Comparison of ENCODE assay signal across 8 cellular contexts in genomic region chr5:157859227-157859575, GRCh38. TPM values are rescaled to one million over a fixed set of nuclear protein-coding genes. Genes with fewer than 3 reads are reported as not detected.
A peak's percentile ranks its signal among the peaks of the same experiment; 100 is the strongest.
DNase-seq lines count a peak whose midpoint lies in the region; ATAC-seq, FAIRE-seq and TF ChIP-seq lines count a peak whose summit lies in the region.

No MANE protein-coding gene starts in this region.

- H3K4ac ChIP-seq in H1 (replicated peaks; ENCODE audit: insufficient read length, low read depth, low read length) = no peak overlapping the region

- CTCF ChIA-PET in H1 (lab: Charles Lee; ENCODE audit: partially characterized antibody) = interaction anchor here (0.7 to 3.0 kb wide), 9 partner anchors 9 to 136 kb away, joined by 3 to 17 read pairs (median 4); no protein-coding TSS in a partner anchor

- no peaks in the 10 kb centered on the region for H4K20me1 ChIP-seq in OCI-LY1 (ENCODE audit: insufficient read depth, low read length)
- H4K20me1 ChIP-seq in H1 (replicated peaks in 1 of 2; ENCODE audit: control insufficient read depth in 1 of 2, insufficient read depth in 2 of 2, low read length in 2 of 2) = peaks cover 1 to 4% of the 10 kb centered on the region in 2 experiments
- peaks cover 23% of the 10 kb centered on the region for H4K20me1 ChIP-seq in neural progenitor cell (ENCODE audit: low read depth)

- no peak for TF ChIP-seq POLR2A in H1 (IDR thresholded peaks at IDR 0.05; ENCODE audit: control extremely low read depth in 1 of 2, low read depth in 2 of 2, low read length in 2 of 2)

- POLR2A ChIA-PET in H1 (lab: Charles Lee; ENCODE audit: partially characterized antibody) = interaction anchor here (0.9 to 1.4 kb wide), 8 partner anchors 13 to 108 kb away, joined by 3 to 9 read pairs (median 4); no protein-coding TSS in a partner anchor

- TF ChIP-seq CTCF in CD14-positive monocyte (IDR thresholded peaks at IDR 0.05) (no peak), OCI-LY1 (IDR thresholded peaks at IDR 0.05; ENCODE audit: low read length) (no peak), H1 (IDR thresholded peaks at IDR 0.05; ENCODE audit: control extremely low read depth in 1 of 3, insufficient read depth in 1 of 3, low read depth in 1 of 3, low read length in 3 of 3) (no peak), neural progenitor cell (IDR thresholded peaks at IDR 0.05) (no peak)

- no peak overlapping the region for H2BK15ac ChIP-seq in H1 (ENCODE audit: low read length)

- H2BK5ac ChIP-seq in H1 (ENCODE audit: low read depth, low read length) = no peak overlapping the region; the same call in 1 of the 2 replicates

- peaks cover 47% of the 10 kb centered on the region for H3K79me2 ChIP-seq in OCI-LY1 (ENCODE audit: insufficient read depth, low read length)
- H3K79me2 ChIP-seq in H1 (ENCODE audit: control insufficient read depth in 1 of 2, insufficient read depth in 2 of 2, low read length in 2 of 2) = peaks cover 12 to 48% of the 10 kb centered on the region in 2 experiments
- peaks cover 47% of the 10 kb centered on the region for H3K79me2 ChIP-seq in neural progenitor cell (ENCODE audit: low read depth)

- H2AK5ac ChIP-seq in H1 (ENCODE audit: low read depth, low read length) = no peak overlapping the region

- peaks cover 0 to 2% (median 0%) of the 10 kb centered on the region in 3 donors for H3K27me3 Mint-ChIP-seq in CD14-positive monocyte (ENCODE audit: low read depth in 3 of 3)
- no peaks in the 10 kb centered on the region for H3K27me3 Mint-ChIP-seq in neural progenitor cell (ENCODE audit: insufficient read depth, low read depth)

- no peak overlapping the region for H4K91ac ChIP-seq in H1 (replicated peaks; ENCODE audit: insufficient read length, low read length)

- intact Hi-C loops in CD14-positive monocyte (cut with micrococcal nuclease) = loop anchor here in 1 of 2 donors (10.0 kb wide), 1 partner anchor 114 kb away; the partner anchor contains the start of gene LSM11

- no peak overlapping the region for H2BK12ac ChIP-seq in H1 (ENCODE audit: low read depth, low read length)

- no peak for TF ChIP-seq EP300 in H1 (IDR thresholded peaks at IDR 0.05; ENCODE audit: borderline replicate concordance in 1 of 2, low read depth in 2 of 2, low read length in 2 of 2)

- H3K23me2 ChIP-seq in H1 (ENCODE audit: low read depth, low read length) = peaks cover 4% of the 10 kb centered on the region; the same call in 1 of the 2 replicates

- H4K8ac ChIP-seq in H1 (ENCODE audit: extremely low read depth, insufficient read depth, low read length) = peak overlapping the region; percentile 54; the same call in 1 of the 2 replicates

- H3K27me3 ChIP-seq in OCI-LY1 (ENCODE audit: insufficient read depth, low read length) (no peaks in the 10 kb centered on the region), H1 (replicated peaks in 1 of 4; ENCODE audit: control insufficient read depth in 3 of 4, extremely low read depth in 1 of 4, insufficient read depth in 3 of 4, low read length in 3 of 4) (no peaks in the 10 kb centered on the region), neural progenitor cell (no peaks in the 10 kb centered on the region)

- peak overlapping the region; percentile 94 to 97 for H3K4me3 Mint-ChIP-seq in CD14-positive monocyte
- peak overlapping the region; percentile 99 for H3K4me3 Mint-ChIP-seq in neural progenitor cell

- H4K5ac ChIP-seq in H1 (ENCODE audit: insufficient read length, low read depth, low read length) = no peak overlapping the region

- no peak overlapping the region for H3K14ac ChIP-seq in H1 (ENCODE audit: insufficient read length)

- H3K56ac ChIP-seq in H1 (replicated peaks; ENCODE audit: insufficient read length, low read depth, low read length) = no peak overlapping the region

- H3K4me1 Mint-ChIP-seq in CD14-positive monocyte = peaks cover 35% of the 10 kb centered on the region
- H3K4me1 Mint-ChIP-seq in neural progenitor cell = peaks cover 23% of the 10 kb centered on the region

- ATAC-seq in GM18867 (IDR thresholded peaks at IDR 0.05; ENCODE audit: unreplicated experiment) = no peak
- no peak for ATAC-seq in GM18520 (IDR thresholded peaks at IDR 0.05; ENCODE audit: unreplicated experiment)

- H3K18ac ChIP-seq in H1 (ENCODE audit: extremely low read depth, low read length) = no peak overlapping the region

- no peaks in the 10 kb centered on the region; the same call in 1 of the 2 replicates for H3K79me1 ChIP-seq in H1 (ENCODE audit: low read depth, low read length)

- H3K9me3 Mint-ChIP-seq in CD14-positive monocyte (peaks cover 0 to 4% (median 0%) of the 10 kb centered on the region in 7 donors), neural progenitor cell (no peaks in the 10 kb centered on the region)

- H2AFZ ChIP-seq in OCI-LY1 (ENCODE audit: low read length) (no peak overlapping the region; the same call in 1 of the 2 replicates), H1 (ENCODE audit: low read length) (peak overlapping the region; percentile 77), neural progenitor cell (replicated peaks) (peak overlapping the region; percentile 71)

- no peak for FAIRE-seq in H1 (lab: Jason Lieb, UNC)

- TF ChIP-seq RAD21 in H1 (IDR thresholded peaks at IDR 0.05 in 1 of 2, conservative IDR thresholded peaks at IDR 0.05 in 1 of 2; ENCODE audit: low read depth in 2 of 2, low read length in 2 of 2) = no peak

- H3K36me3 ChIP-seq in OCI-LY1 (ENCODE audit: insufficient read depth, low read length) = peaks cover 10% of the 10 kb centered on the region; the same call in 1 of the 2 replicates
- no peaks in the 10 kb centered on the region for H3K36me3 ChIP-seq in H1 (ENCODE audit: control insufficient read depth in 2 of 4, insufficient read depth in 4 of 4, low read length in 3 of 4)
- no peaks in the 10 kb centered on the region for H3K36me3 ChIP-seq in neural progenitor cell

- H2BK20ac ChIP-seq in H1 (ENCODE audit: low read length) = no peak overlapping the region

- no peak overlapping the region for H2BK120ac ChIP-seq in H1 (replicated peaks; ENCODE audit: low read depth, low read length)

- H3K4me1 ChIP-seq in OCI-LY1 (ENCODE audit: insufficient read depth, low read length, severe bottlenecking) (peaks cover 88% of the 10 kb centered on the region), H1 (replicated peaks in 1 of 4; ENCODE audit: control insufficient read depth in 3 of 4, insufficient read depth in 4 of 4, low read length in 3 of 4) (peaks cover 0 to 7% (median 4%) of the 10 kb centered on the region in 4 experiments; a peak in 3 of 7 replicates), neural progenitor cell (peaks cover 7% of the 10 kb centered on the region)

- no peak overlapping the region for H3K23ac ChIP-seq in H1 (ENCODE audit: insufficient read length)

- H3K36me3 Mint-ChIP-seq in CD14-positive monocyte = peaks cover 0 to 8% of the 10 kb centered on the region in 2 donors
- no peaks in the 10 kb centered on the region for H3K36me3 Mint-ChIP-seq in neural progenitor cell

- H3K27ac Mint-ChIP-seq in CD14-positive monocyte (peak overlapping the region; percentile 96 to 98 (median 98)), neural progenitor cell (peak overlapping the region; percentile 6)

- no peaks in the 10 kb centered on the region for H3K9me3 ChIP-seq in OCI-LY1 (ENCODE audit: low read length)
- H3K9me3 ChIP-seq in H1 (ENCODE audit: insufficient read depth in 2 of 2, low read depth in 1 of 2, low read length in 1 of 2) = no peaks in the 10 kb centered on the region
- no peaks in the 10 kb centered on the region for H3K9me3 ChIP-seq in neural progenitor cell (ENCODE audit: low read depth)

- WGBS in H1 (ENCODE audit: extremely low coverage in 1 of 2, insufficient coverage in 1 of 2, insufficient read length in 1 of 2, insufficient replicate concordance in 2 of 2, low coverage in 1 of 2, low lambda C conversion rate in 2 of 2, missing lambda C conversion rate in 1 of 2), 2 experiments = 42% methylated on average over 10 of the region's 10 CpGs; no CpG with 5 or more reads in 1 of the 2 experiments

- DNase-seq in CD14-positive monocyte (ENCODE audit: low spot score) (no peak), H1 (ENCODE audit: low read depth in 1 of 2, low spot score in 2 of 2) (no peak), neural progenitor cell (ENCODE audit: low spot score) (no peak), DMS 273 (lab: John Stamatoyannopoulos, UW; ENCODE audit: unreplicated experiment) (no peak), DMS 273 treated with DMSO at 0.1 percent for 48 hours (lab: John Stamatoyannopoulos, UW) (no peak)

- H3K4me3 ChIP-seq in OCI-LY1 (ENCODE audit: low read depth, low read length, poor library complexity, severe bottlenecking) (peak overlapping the region; percentile 100), H1 (ENCODE audit: extremely low read depth in 1 of 4, insufficient read depth in 2 of 4, low read depth in 3 of 4, low read length in 4 of 4) (peak overlapping the region in 2 of 4 experiments; percentile 60 to 90; a peak in 6 of 8 replicates), neural progenitor cell (peak overlapping the region; percentile 94)

- H3K27ac ChIP-seq in OCI-LY1 (ENCODE audit: low read depth, low read length, poor library complexity, severe bottlenecking) (peak overlapping the region; percentile 98), H1 (ENCODE audit: low read depth, low read length) (no peak overlapping the region), neural progenitor cell (no peak overlapping the region)

- H3K4me2 ChIP-seq in OCI-LY1 (ENCODE audit: low read length) (peak overlapping the region; percentile 87), H1 (ENCODE audit: insufficient read depth in 1 of 2, low read depth in 2 of 2, low read length in 2 of 2) (peak overlapping the region; percentile 80 to 84; a peak in 3 of 4 replicates), neural progenitor cell (peak overlapping the region; percentile 76)

- no peaks in the 10 kb centered on the region for H3K9me2 ChIP-seq in OCI-LY1 (ENCODE audit: low read depth, low read length)

- peak overlapping the region; percentile 99 for H3K9ac ChIP-seq in OCI-LY1 (ENCODE audit: low read length)
- H3K9ac ChIP-seq in H1 (replicated peaks in 1 of 4; ENCODE audit: extremely low read depth in 1 of 4, low read depth in 3 of 4, low read length in 3 of 4) = no peak overlapping the region
- H3K9ac ChIP-seq in neural progenitor cell = no peak overlapping the region

- H3F3A ChIP-seq in OCI-LY1 (ENCODE audit: insufficient read depth, low read length) = peaks cover 13% of the 10 kb centered on the region
- H3F3A ChIP-seq in neural progenitor cell (ENCODE audit: low read depth) = no peaks in the 10 kb centered on the region

TF ChIP-seq in H1, 55 proteins besides CTCF, POLR2A, EP300 and RAD21 (continues in another document):
- no peak for TF ChIP-seq JUND (IDR thresholded peaks at IDR 0.05; ENCODE audit: low read length)

RNA-seq across cellular contexts. Expression of gene CLINT1, which starts 0.3 kb away (rescaled TPM):
- polyA plus RNA-seq in CD14-positive monocyte = 10 to 100 TPM; 67.4 to 71.9 TPM
- total RNA-seq in H1 (2021; fragmentation: NEBNext Ultra II Directional; extraction: Animal tissue kit (Norgen Biotek cat#: 25700)) = 84.7 and 85.9 TPM in 2 replicates
- polyA plus RNA-seq in H1 (2011; rRNA removed) = 121 and 140 TPM in 2 replicates
- polyA plus RNA-seq in H1 (2011; cell fraction: cytosol; rRNA removed) = 113 TPM
- polyA plus RNA-seq in H1 (2011; cell fraction: nucleus; rRNA removed) = 184 TPM
- 63.2 to 84.1 TPM (median 78.8 TPM) in 4 replicates for polyA plus RNA-seq in H1 (2012, experiment 1 of 2)
- 4.8 TPM for polyA plus RNA-seq in H1 (2012, experiment 2 of 2)
- polyA plus RNA-seq in H1 (2013, experiment 1 of 2) = 61.4 TPM
- 59.7 TPM for polyA plus RNA-seq in H1 (2013, experiment 2 of 2)
- 291 and 319 TPM in 2 replicates for polyA minus RNA-seq in H1 (2011; rRNA and poly(A)+ RNA removed)
- 78.7 TPM for polyA minus RNA-seq in H1 (2011; cell fraction: cytosol; rRNA and poly(A)+ RNA removed)
- polyA minus RNA-seq in H1 (2011; cell fraction: nucleus; rRNA and poly(A)+ RNA removed) = 111 TPM
- 58.4 and 65.0 TPM in 2 replicates for total RNA-seq in neural progenitor cell (ENCODE audit: low replicate concordance)
